Comparison of ENCODE assay signal across 2 cellular contexts in the genomic region with DNA sequence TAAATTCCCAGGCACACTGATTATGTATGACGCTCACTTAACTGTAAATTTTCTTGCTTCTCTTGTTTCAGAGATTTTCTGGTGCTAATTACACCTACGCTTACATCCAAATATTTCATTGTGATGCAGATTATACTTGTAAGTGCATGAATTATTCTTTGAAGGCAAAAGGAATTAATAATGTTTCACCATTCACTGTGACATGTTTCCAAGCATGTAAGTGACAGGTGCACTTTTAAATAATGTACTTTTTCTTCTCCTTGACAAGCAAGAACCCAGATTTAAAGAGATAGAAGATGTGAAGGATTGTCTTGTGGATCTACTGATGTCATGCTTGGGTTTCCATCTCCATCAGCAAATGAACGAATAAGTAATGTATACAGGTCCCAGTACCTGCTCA.
TF ChIP-seq lines count a peak whose summit lies in the region.

No MANE protein-coding gene starts in this region.

TF ChIP-seq in GM23338, 12 proteins besides CTCF, POLR2A, EP300 and RAD21 (continued from another document):
- TF ChIP-seq CREB1 (CRISPR knock-in tag; IDR thresholded peaks at IDR 0.05; ENCODE audit: low read depth): no peak
- TF ChIP-seq, protein P1, sequence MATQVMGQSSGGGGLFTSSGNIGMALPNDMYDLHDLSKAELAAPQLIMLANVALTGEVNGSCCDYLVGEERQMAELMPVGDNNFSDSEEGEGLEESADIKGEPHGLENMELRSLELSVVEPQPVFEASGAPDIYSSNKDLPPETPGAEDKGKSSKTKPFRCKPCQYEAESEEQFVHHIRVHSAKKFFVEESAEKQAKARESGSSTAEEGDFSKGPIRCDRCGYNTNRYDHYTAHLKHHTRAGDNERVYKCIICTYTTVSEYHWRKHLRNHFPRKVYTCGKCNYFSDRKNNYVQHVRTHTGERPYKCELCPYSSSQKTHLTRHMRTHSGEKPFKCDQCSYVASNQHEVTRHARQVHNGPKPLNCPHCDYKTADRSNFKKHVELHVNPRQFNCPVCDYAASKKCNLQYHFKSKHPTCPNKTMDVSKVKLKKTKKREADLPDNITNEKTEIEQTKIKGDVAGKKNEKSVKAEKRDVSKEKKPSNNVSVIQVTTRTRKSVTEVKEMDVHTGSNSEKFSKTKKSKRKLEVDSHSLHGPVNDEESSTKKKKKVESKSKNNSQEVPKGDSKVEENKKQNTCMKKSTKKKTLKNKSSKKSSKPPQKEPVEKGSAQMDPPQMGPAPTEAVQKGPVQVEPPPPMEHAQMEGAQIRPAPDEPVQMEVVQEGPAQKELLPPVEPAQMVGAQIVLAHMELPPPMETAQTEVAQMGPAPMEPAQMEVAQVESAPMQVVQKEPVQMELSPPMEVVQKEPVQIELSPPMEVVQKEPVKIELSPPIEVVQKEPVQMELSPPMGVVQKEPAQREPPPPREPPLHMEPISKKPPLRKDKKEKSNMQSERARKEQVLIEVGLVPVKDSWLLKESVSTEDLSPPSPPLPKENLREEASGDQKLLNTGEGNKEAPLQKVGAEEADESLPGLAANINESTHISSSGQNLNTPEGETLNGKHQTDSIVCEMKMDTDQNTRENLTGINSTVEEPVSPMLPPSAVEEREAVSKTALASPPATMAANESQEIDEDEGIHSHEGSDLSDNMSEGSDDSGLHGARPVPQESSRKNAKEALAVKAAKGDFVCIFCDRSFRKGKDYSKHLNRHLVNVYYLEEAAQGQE (IDR thresholded peaks at IDR 0.05; ENCODE audit: unreplicated experiment): no peak
- TF ChIP-seq JUNB (IDR thresholded peaks at IDR 0.05; ENCODE audit: unreplicated experiment): no peak
- TF ChIP-seq, protein P2, sequence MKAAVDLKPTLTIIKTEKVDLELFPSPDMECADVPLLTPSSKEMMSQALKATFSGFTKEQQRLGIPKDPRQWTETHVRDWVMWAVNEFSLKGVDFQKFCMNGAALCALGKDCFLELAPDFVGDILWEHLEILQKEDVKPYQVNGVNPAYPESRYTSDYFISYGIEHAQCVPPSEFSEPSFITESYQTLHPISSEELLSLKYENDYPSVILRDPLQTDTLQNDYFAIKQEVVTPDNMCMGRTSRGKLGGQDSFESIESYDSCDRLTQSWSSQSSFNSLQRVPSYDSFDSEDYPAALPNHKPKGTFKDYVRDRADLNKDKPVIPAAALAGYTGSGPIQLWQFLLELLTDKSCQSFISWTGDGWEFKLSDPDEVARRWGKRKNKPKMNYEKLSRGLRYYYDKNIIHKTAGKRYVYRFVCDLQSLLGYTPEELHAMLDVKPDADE (IDR thresholded peaks at IDR 0.05): no peak
- TF ChIP-seq POLR2AphosphoS5 (IDR thresholded peaks at IDR 0.05; ENCODE audit: low read depth): no peak
- no peak for TF ChIP-seq STAT1 (IDR thresholded peaks at IDR 0.05; ENCODE audit: unreplicated experiment)
- TF ChIP-seq ZNF114 (CRISPR knock-in tag; IDR thresholded peaks at IDR 0.05): no peak
- TF ChIP-seq, protein P3, sequence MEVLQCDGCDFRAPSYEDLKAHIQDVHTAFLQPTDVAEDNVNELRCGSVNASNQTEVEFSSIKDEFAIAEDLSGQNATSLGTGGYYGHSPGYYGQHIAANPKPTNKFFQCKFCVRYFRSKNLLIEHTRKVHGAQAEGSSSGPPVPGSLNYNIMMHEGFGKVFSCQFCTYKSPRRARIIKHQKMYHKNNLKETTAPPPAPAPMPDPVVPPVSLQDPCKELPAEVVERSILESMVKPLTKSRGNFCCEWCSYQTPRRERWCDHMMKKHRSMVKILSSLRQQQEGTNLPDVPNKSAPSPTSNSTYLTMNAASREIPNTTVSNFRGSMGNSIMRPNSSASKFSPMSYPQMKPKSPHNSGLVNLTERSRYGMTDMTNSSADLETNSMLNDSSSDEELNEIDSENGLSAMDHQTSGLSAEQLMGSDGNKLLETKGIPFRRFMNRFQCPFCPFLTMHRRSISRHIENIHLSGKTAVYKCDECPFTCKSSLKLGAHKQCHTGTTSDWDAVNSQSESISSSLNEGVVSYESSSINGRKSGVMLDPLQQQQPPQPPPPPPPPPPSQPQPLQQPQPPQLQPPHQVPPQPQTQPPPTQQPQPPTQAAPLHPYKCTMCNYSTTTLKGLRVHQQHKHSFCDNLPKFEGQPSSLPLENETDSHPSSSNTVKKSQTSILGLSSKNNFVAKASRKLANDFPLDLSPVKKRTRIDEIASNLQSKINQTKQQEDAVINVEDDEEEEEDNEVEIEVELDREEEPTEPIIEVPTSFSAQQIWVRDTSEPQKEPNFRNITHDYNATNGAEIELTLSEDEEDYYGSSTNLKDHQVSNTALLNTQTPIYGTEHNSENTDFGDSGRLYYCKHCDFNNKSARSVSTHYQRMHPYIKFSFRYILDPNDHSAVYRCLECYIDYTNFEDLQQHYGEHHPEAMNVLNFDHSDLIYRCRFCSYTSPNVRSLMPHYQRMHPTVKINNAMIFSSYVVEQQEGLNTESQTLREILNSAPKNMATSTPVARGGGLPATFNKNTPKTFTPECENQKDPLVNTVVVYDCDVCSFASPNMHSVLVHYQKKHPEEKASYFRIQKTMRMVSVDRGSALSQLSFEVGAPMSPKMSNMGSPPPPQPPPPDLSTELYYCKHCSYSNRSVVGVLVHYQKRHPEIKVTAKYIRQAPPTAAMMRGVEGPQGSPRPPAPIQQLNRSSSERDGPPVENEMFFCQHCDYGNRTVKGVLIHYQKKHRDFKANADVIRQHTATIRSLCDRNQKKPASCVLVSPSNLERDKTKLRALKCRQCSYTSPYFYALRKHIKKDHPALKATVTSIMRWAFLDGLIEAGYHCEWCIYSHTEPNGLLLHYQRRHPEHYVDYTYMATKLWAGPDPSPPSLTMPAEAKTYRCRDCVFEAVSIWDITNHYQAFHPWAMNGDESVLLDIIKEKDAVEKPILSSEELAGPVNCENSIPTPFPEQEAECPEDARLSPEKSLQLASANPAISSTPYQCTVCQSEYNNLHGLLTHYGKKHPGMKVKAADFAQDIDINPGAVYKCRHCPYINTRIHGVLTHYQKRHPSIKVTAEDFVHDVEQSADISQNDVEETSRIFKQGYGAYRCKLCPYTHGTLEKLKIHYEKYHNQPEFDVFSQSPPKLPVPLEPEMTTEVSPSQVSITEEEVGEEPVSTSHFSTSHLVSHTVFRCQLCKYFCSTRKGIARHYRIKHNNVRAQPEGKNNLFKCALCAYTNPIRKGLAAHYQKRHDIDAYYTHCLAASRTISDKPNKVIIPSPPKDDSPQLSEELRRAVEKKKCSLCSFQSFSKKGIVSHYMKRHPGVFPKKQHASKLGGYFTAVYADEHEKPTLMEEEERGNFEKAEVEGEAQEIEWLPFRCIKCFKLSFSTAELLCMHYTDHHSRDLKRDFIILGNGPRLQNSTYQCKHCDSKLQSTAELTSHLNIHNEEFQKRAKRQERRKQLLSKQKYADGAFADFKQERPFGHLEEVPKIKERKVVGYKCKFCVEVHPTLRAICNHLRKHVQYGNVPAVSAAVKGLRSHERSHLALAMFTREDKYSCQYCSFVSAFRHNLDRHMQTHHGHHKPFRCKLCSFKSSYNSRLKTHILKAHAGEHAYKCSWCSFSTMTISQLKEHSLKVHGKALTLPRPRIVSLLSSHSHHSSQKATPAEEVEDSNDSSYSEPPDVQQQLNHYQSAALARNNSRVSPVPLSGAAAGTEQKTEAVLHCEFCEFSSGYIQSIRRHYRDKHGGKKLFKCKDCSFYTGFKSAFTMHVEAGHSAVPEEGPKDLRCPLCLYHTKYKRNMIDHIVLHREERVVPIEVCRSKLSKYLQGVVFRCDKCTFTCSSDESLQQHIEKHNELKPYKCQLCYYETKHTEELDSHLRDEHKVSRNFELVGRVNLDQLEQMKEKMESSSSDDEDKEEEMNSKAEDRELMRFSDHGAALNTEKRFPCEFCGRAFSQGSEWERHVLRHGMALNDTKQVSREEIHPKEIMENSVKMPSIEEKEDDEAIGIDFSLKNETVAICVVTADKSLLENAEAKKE (CRISPR knock-in tag; IDR thresholded peaks at IDR 0.05): no peak
- TF ChIP-seq EZH2phosphoT487 (IDR thresholded peaks at IDR 0.05; ENCODE audit: unreplicated experiment): no peak
- no peak for TF ChIP-seq ZNF331 (CRISPR knock-in tag; IDR thresholded peaks at IDR 0.05; ENCODE audit: low read depth)
TF ChIP-seq in GM23338: peak in this region for 0.

TF ChIP-seq in neural cell, 6 proteins besides CTCF, POLR2A, EP300 and RAD21 (continued from another document):
- TF ChIP-seq EZH2 (IDR thresholded peaks at IDR 0.05; ENCODE audit: borderline replicate concordance, insufficient read depth, low read length, poor library complexity, severe bottlenecking): no peak
